Comparison of ENCODE assay signal across 9 cellular contexts in the genomic region with DNA sequence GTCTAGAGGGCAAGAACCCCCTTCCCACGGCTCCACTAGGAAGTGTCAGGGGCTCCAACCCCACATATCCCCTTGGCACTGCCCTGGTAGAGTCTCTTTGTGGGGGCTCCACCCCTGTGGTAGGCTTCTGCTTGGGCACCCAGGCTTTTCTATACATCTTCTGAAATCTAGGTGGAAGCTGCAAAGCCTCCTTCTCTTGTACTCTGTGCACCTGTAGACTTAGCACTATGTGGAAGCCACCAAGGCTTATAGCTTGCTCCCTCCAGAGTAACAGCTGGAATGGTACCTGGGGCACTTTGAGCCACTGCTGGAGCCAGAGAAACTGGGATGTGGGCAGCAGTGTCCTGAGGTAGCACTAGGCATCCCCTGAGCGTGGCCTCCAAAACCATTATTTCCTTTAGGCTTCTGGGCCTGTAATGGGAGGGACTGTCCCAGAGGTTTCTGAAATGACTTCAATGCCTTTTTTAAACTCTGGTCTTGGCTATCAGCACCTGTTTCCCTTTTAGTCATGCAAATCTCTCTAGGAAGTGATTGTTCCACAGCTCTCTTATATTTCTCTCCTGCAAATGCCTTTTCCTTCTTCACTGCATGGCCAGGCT.
DNase-seq lines count a peak whose midpoint lies in the region; ATAC-seq, FAIRE-seq and TF ChIP-seq lines count a peak whose summit lies in the region.
"Had no signal": no experiment of that assay in that cellular context is flagged by ENCODE, and none has a peak within 500 bp of the region (broad histone marks: within the 10 kb centered on the region; RNA-seq: fewer than 3 reads in every experiment).

No MANE protein-coding gene starts in this region.

- H4K91ac ChIP-seq in mesenchymal stem cell (ENCODE audit: low read length) = no peak overlapping the region

- H2BK120ac ChIP-seq in mesenchymal stem cell (ENCODE audit: low read depth, low read length) = no peak overlapping the region

- H3K36me3 ChIP-seq in mesenchymal stem cell (ENCODE audit: control insufficient read depth in 1 of 2, insufficient read depth in 2 of 2, low read depth in 1 of 2, low read length in 2 of 2) (peaks cover 0 to 38% of the 10 kb centered on the region in 2 experiments), esophagus squamous epithelium (peaks cover 0 to 4% (median 0%) of the 10 kb centered on the region in 3 donors)

- H3K27me3 ChIP-seq in mesenchymal stem cell (ENCODE audit: control insufficient read depth in 1 of 2, insufficient read depth in 1 of 2, low read length in 2 of 2) (no peaks in the 10 kb centered on the region), esophagus squamous epithelium (no peaks in the 10 kb centered on the region)

- TF ChIP-seq POLR2A in esophagus squamous epithelium (IDR thresholded peaks at IDR 0.05) = no peak

- H3K14ac ChIP-seq in mesenchymal stem cell (ENCODE audit: low read length in 2 of 2) = no peak overlapping the region

- no peak for TF ChIP-seq CTCF in esophagus squamous epithelium (IDR thresholded peaks at IDR 0.05)

- no peak overlapping the region for H2BK12ac ChIP-seq in mesenchymal stem cell (ENCODE audit: low read length in 2 of 2)

- ATAC-seq in GM18867 (IDR thresholded peaks at IDR 0.05; ENCODE audit: unreplicated experiment) = peak; percentile 85
- peak; percentile 94 for ATAC-seq in GM21367 (IDR thresholded peaks at IDR 0.05; ENCODE audit: unreplicated experiment)
- peak; percentile 99 for ATAC-seq in HG03064 (IDR thresholded peaks at IDR 0.05; ENCODE audit: low read depth, unreplicated experiment)
- ATAC-seq: left colon had no signal

- H3K4ac ChIP-seq in mesenchymal stem cell (ENCODE audit: low read depth in 1 of 2, low read length in 2 of 2) = no peak overlapping the region

- WGBS in mesenchymal stem cell = 97% methylated on average over 2 of the region's 2 CpGs
- WGBS in esophagus squamous epithelium, 2 donors = 88% methylated on average over 1 of the region's 2 CpGs

- H3K27ac ChIP-seq in mesenchymal stem cell (ENCODE audit: low read length, poor library complexity, severe bottlenecking) (no peak overlapping the region), esophagus squamous epithelium (no peak overlapping the region)

- H3K4me2 ChIP-seq in mesenchymal stem cell (ENCODE audit: low read length, poor library complexity, severe bottlenecking) = no peak overlapping the region

- H3K23ac ChIP-seq in mesenchymal stem cell (ENCODE audit: low read length in 2 of 2) = no peak overlapping the region

- H3K9ac ChIP-seq in mesenchymal stem cell (ENCODE audit: low read length) = no peak overlapping the region

- H4K8ac ChIP-seq in mesenchymal stem cell (ENCODE audit: low read length) = no peak overlapping the region

- DNase-seq in mesenchymal stem cell = no peak
- no peak for DNase-seq in esophagus squamous epithelium (lab: John Stamatoyannopoulos, UW)
- DNase-seq in HTR-8/SVneo (ENCODE audit: insufficient read length, low spot score) = no peak
- DNase-seq in NCI-H146 treated with DMSO at 0.1 percent for 48 hours (lab: John Stamatoyannopoulos, UW; ENCODE audit: unreplicated experiment) = no peak
- DNase-seq: left colon, NCI-H1092 had no signal

- H2AFZ ChIP-seq in mesenchymal stem cell (ENCODE audit: low read depth, low read length) = no peak overlapping the region

- H3K4me3 ChIP-seq in mesenchymal stem cell (ENCODE audit: insufficient read depth in 1 of 2, low read depth in 1 of 2, low read length in 2 of 2) = no peak overlapping the region
- H3K4me3 ChIP-seq in esophagus squamous epithelium = no peak overlapping the region

- H3K9me3 ChIP-seq in mesenchymal stem cell (ENCODE audit: control insufficient read depth, low read length) (no peaks in the 10 kb centered on the region), esophagus squamous epithelium (no peaks in the 10 kb centered on the region)

- no peak overlapping the region for H2BK15ac ChIP-seq in mesenchymal stem cell (ENCODE audit: low read depth, poor library complexity, severe bottlenecking)

- no peak overlapping the region for H2AK5ac ChIP-seq in mesenchymal stem cell (ENCODE audit: low read length, severe bottlenecking)

- intact Hi-C loops in esophagus squamous epithelium (cut with DNase I) = no loop called here

- no peak overlapping the region for H3K18ac ChIP-seq in mesenchymal stem cell (ENCODE audit: low read depth in 1 of 2, low read length in 2 of 2)

- H2BK5ac ChIP-seq in mesenchymal stem cell (ENCODE audit: low read depth, low read length, poor library complexity, severe bottlenecking) = peak overlapping the region; percentile 38

- H3K79me1 ChIP-seq in mesenchymal stem cell (replicated peaks; ENCODE audit: low read length, poor library complexity, severe bottlenecking) = peaks cover 15% of the 10 kb centered on the region

- peaks cover 2% of the 10 kb centered on the region for H3K4me1 ChIP-seq in mesenchymal stem cell (ENCODE audit: control insufficient read depth, insufficient read depth, low read depth, low read length)
- H3K4me1 ChIP-seq in esophagus squamous epithelium = no peaks in the 10 kb centered on the region

- no peak for FAIRE-seq in HTR-8/SVneo (lab: Jason Lieb, UNC)
